ENCODE assay signal across 1 cellular context in genomic region chr12:56042430-56043203, GRCh38.
TF ChIP-seq lines count a peak whose summit lies in the region.

No MANE protein-coding gene starts in this region.

TF ChIP-seq in GM12878, 131 proteins besides CTCF, POLR2A, EP300 and RAD21:
- no peak for TF ChIP-seq JUND (IDR thresholded peaks at IDR 0.05; ENCODE audit: low read depth, low read length)
- peak; percentile 4 for TF ChIP-seq MYC (IDR thresholded peaks at IDR 0.05; ENCODE audit: insufficient read depth, insufficient read length, insufficient replicate concordance, low read length, severe bottlenecking)
